17 cellular contexts compared by ENCODE assay signal in genomic region chr6:161230339-161230738, GRCh38. TPM values are rescaled to one million over a fixed set of nuclear protein-coding genes. Genes with fewer than 3 reads are reported as not detected.
A peak's percentile ranks its signal among the peaks of the same experiment; 100 is the strongest.
DNase-seq lines count a peak whose midpoint lies in the region; ATAC-seq and TF ChIP-seq lines count a peak whose summit lies in the region.
"Had no signal": no experiment of that assay in that cellular context is flagged by ENCODE, and none has a peak within 500 bp of the region (broad histone marks: within the 10 kb centered on the region; RNA-seq: fewer than 3 reads in every experiment).

No MANE protein-coding gene starts in this region.

- no peak overlapping the region for H2AFZ ChIP-seq in osteoblast (ENCODE audit: low read length)
- H2AFZ ChIP-seq: GM23338 had no signal

- no peaks in the 10 kb centered on the region for H4K20me1 ChIP-seq in osteoblast (ENCODE audit: insufficient read depth, low read length)

- no peak overlapping the region for H3K4me2 ChIP-seq in osteoblast (ENCODE audit: insufficient read depth, low read length)
- H3K4me2 ChIP-seq: BLaER1, GM23338 had no signal

- H3K27ac Mint-ChIP-seq in natural killer cell = no peak overlapping the region
- no peak overlapping the region for H3K27ac Mint-ChIP-seq in natural killer cell treated with Interleukin-12 subunit alpha and Interleukin-12 subunit beta and Interleukin-15 and Interleukin-18, amount 100 ng/mL, for 72 hours
- H3K27ac Mint-ChIP-seq: GM23338 had no signal

- H3K9me3 Mint-ChIP-seq in natural killer cell = no peaks in the 10 kb centered on the region
- H3K9me3 Mint-ChIP-seq in natural killer cell treated with Interleukin-12 subunit alpha and Interleukin-12 subunit beta and Interleukin-15 and Interleukin-18, amount 100 ng/mL, for 72 hours = no peaks in the 10 kb centered on the region
- H3K9me3 Mint-ChIP-seq: CD14-positive monocyte; CD4-positive, alpha-beta memory T cell; GM23338 had no signal

- H3K27ac ChIP-seq in dorsolateral prefrontal cortex (peak overlapping the region in 31 of 59 donors; percentile 1 to 91 (median 85)), osteoblast (ENCODE audit: low read depth, low read length) (peak overlapping the region; percentile 93)
- H3K27ac ChIP-seq: BLaER1 had no signal

- H3K4me1 Mint-ChIP-seq in natural killer cell = peaks cover 38 to 50% of the 10 kb centered on the region in 2 donors
- H3K4me1 Mint-ChIP-seq in natural killer cell treated with Interleukin-12 subunit alpha and Interleukin-12 subunit beta and Interleukin-15 and Interleukin-18, amount 100 ng/mL, for 72 hours (ENCODE audit: low read depth in 2 of 2) = peaks cover 31 to 57% of the 10 kb centered on the region in 2 donors

- H3K79me2 ChIP-seq in osteoblast (ENCODE audit: insufficient read depth, low read length) = peaks cover 3% of the 10 kb centered on the region

- intact Hi-C loops in natural killer cell (cut with micrococcal nuclease) (no loop called here), dorsolateral prefrontal cortex (cut with DNase I) (no loop called here)

- H3K4me3 Mint-ChIP-seq in natural killer cell = peak overlapping the region; percentile 5
- H3K4me3 Mint-ChIP-seq in natural killer cell treated with Interleukin-12 subunit alpha and Interleukin-12 subunit beta and Interleukin-15 and Interleukin-18, amount 100 ng/mL, for 72 hours = no peak overlapping the region
- H3K4me3 Mint-ChIP-seq: CD14-positive monocyte; CD4-positive, alpha-beta memory T cell; GM23338 had no signal

- ATAC-seq in natural killer cell = no peak
- no peak for ATAC-seq in natural killer cell treated with Interleukin-12 subunit alpha and Interleukin-12 subunit beta and Interleukin-15 and Interleukin-18, amount 100 ng/mL, for 72 hours
- ATAC-seq in GM19467 (IDR thresholded peaks at IDR 0.05; ENCODE audit: unreplicated experiment) = no peak

- TF ChIP-seq CTCF in natural killer cell (IDR thresholded peaks at IDR 0.05) (no peak), dorsolateral prefrontal cortex (IDR thresholded peaks at IDR 0.05 in 54 of 56, conservative IDR thresholded peaks at IDR 0.05 in 2 of 56; ENCODE audit: low read depth in 1 of 56, partially characterized antibody in 56 of 56) (no peak), osteoblast (IDR thresholded peaks at IDR 0.05; ENCODE audit: extremely low read depth, low read depth, low read length) (no peak)

- H3K9me3 ChIP-seq in osteoblast (ENCODE audit: low read depth, low read length) = no peaks in the 10 kb centered on the region

- no peaks in the 10 kb centered on the region for H3K27me3 ChIP-seq in dorsolateral prefrontal cortex
- no peaks in the 10 kb centered on the region for H3K27me3 ChIP-seq in osteoblast (ENCODE audit: insufficient read depth, low read length)
- H3K27me3 ChIP-seq: BLaER1 had no signal

- no peak for DNase-seq in natural killer cell
- no peak for DNase-seq in natural killer cell treated with Interleukin-12 subunit alpha and Interleukin-12 subunit beta and Interleukin-15 and Interleukin-18, amount 100 ng/mL, for 72 hours (ENCODE audit: low spot score)
- no peak for DNase-seq in dorsolateral prefrontal cortex
- no peak for DNase-seq in osteoblast (ENCODE audit: insufficient read length, low spot score, missing footprints)
- no peak for DNase-seq in activated gamma-delta T cell treated with Interleukin-2 at 50 U/mL for 16 hours
- DNase-seq in NCI-H2196 treated with DMSO at 0.1 percent for 48 hours (lab: John Stamatoyannopoulos, UW; ENCODE audit: unreplicated experiment) = no peak
- DNase-seq: 8988T; Calu3; CD4-positive, alpha-beta memory T cell; DMS79 treated with DMSO at 0.1 percent for 48 hours; GF-D8; HCEC 1CT; IMR-90 had no signal

- H3K4me3 ChIP-seq in dorsolateral prefrontal cortex (no peak overlapping the region), osteoblast (ENCODE audit: insufficient read depth, low read length) (no peak overlapping the region)
- H3K4me3 ChIP-seq: BLaER1, GM23338 had no signal

- H3K4me1 ChIP-seq in osteoblast (ENCODE audit: insufficient read depth, low read length) = peaks cover 33% of the 10 kb centered on the region

- H3K27me3 Mint-ChIP-seq in natural killer cell (ENCODE audit: low read depth in 2 of 2) = peaks cover 7 to 8% of the 10 kb centered on the region in 2 donors
- peaks cover 0 to 4% of the 10 kb centered on the region in 2 donors for H3K27me3 Mint-ChIP-seq in natural killer cell treated with Interleukin-12 subunit alpha and Interleukin-12 subunit beta and Interleukin-15 and Interleukin-18, amount 100 ng/mL, for 72 hours
- H3K27me3 Mint-ChIP-seq: CD4-positive, alpha-beta memory T cell had no signal

- peaks cover 5% of the 10 kb centered on the region for H3K36me3 ChIP-seq in osteoblast (ENCODE audit: insufficient read depth, low read length)

- peaks cover 20% of the 10 kb centered on the region for H3K36me3 Mint-ChIP-seq in natural killer cell
- peaks cover 8% of the 10 kb centered on the region for H3K36me3 Mint-ChIP-seq in natural killer cell treated with Interleukin-12 subunit alpha and Interleukin-12 subunit beta and Interleukin-15 and Interleukin-18, amount 100 ng/mL, for 72 hours

RNA-seq across cellular contexts. Expression of gene AGPAT4, which starts 43.5 kb away (rescaled TPM):
- 10 to 100 TPM; 24.5 to 38.1 (median 25.8) TPM for total RNA-seq in natural killer cell
- 10 to 100 TPM in 1 of 2 donors, 1 to 10 TPM in 1; 7.6 to 12.1 TPM for total RNA-seq in natural killer cell treated with Interleukin-12 subunit alpha and Interleukin-12 subunit beta and Interleukin-15 and Interleukin-18, amount 100 ng/mL, for 72 hours
- 100 to 1,000 TPM in 5 of 120 experiments, 10 to 100 TPM in 115; 34.6 to 138 (median 62.5) TPM for total RNA-seq in dorsolateral prefrontal cortex
- 13.8 and 16.8 TPM in 2 replicates for total RNA-seq in osteoblast
